In the genomic region with DNA sequence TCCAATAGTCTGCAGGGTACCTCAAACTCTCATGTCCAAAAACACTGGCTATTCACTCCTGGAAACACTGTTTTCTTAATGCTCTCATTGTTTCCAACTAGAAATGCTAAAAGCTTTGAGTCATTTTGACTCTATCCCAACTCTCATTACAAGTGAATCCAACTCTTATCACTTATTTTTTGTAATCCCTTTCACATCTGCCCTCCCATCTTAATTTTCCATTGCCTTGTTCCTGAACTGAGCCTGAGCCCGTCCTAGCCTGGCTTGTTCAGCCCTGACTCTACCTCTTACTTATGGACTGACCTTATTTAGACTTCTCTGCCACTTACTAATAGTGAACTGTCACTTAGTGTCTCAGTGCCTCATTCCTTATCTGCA, we compare ENCODE assay signal across 12 cellular contexts. TPM values are rescaled to one million over a fixed set of nuclear protein-coding genes. Genes with fewer than 3 reads are reported as not detected.
DNase-seq lines count a peak whose midpoint lies in the region; ATAC-seq and TF ChIP-seq lines count a peak whose summit lies in the region.
"Had no signal": no experiment of that assay in that cellular context is flagged by ENCODE, and none has a peak within 500 bp of the region (broad histone marks: within the 10 kb centered on the region; RNA-seq: fewer than 3 reads in every experiment).

No MANE protein-coding gene starts in this region.

- H3K27me3 ChIP-seq in Loucy (ENCODE audit: insufficient read depth, low read length, poor library complexity, severe bottlenecking) (no peaks in the 10 kb centered on the region), duodenal mucosa (ENCODE audit: control insufficient read depth in 1 of 2, insufficient read depth in 2 of 2, low read length in 2 of 2) (no peaks in the 10 kb centered on the region), lower lobe of right lung (ENCODE audit: low read depth) (no peaks in the 10 kb centered on the region), thyroid gland (no peaks in the 10 kb centered on the region), Caco-2 (replicated peaks; ENCODE audit: control insufficient read depth, insufficient read depth, low read length) (no peaks in the 10 kb centered on the region)
- H3K27me3 ChIP-seq: adrenal gland, neutrophil had no signal

- CTCF ChIA-PET in Caco-2 (lab: Charles Lee) = no interaction called here

- no peak overlapping the region for H3K27ac Mint-ChIP-seq in Caco-2 (ENCODE audit: unreplicated experiment)
- no peak overlapping the region for H3K27ac Mint-ChIP-seq in natural killer cell treated with Interleukin-12 subunit alpha and Interleukin-12 subunit beta and Interleukin-15 and Interleukin-18, amount 100 ng/mL, for 72 hours
- H3K27ac Mint-ChIP-seq: immature natural killer cell had no signal

- WGBS in thyroid gland, 2 donors = 56 to 70% methylated on average over 1 of the region's 1 CpG

- no peaks in the 10 kb centered on the region for H3K36me3 ChIP-seq in Loucy (ENCODE audit: insufficient read depth, low read length)
- H3K36me3 ChIP-seq in duodenal mucosa (ENCODE audit: control insufficient read depth in 1 of 2, insufficient read depth in 2 of 2, low read length in 2 of 2) = no peaks in the 10 kb centered on the region
- no peaks in the 10 kb centered on the region for H3K36me3 ChIP-seq in lower lobe of right lung
- H3K36me3 ChIP-seq in thyroid gland = no peaks in the 10 kb centered on the region
- H3K36me3 ChIP-seq in Caco-2 (ENCODE audit: control insufficient read depth, insufficient read depth, low read length) = no peaks in the 10 kb centered on the region
- H3K36me3 ChIP-seq: adrenal gland, neutrophil had no signal

- intact Hi-C loops in lower lobe of right lung (cut with DNase I) = no loop called here
- intact Hi-C loops in thyroid gland (cut with DNase I) = no loop called here
- intact Hi-C loops in Caco-2 (cut with micrococcal nuclease; ENCODE audit: unreplicated experiment) = no loop called here

- DNase-seq in lower lobe of right lung (no peak), thyroid gland (no peak), NCI-H1436 treated with DMSO at 0.1 percent for 48 hours (lab: John Stamatoyannopoulos, UW) (no peak), Caco-2 (no peak)
- no peak for DNase-seq in natural killer cell treated with Interleukin-12 subunit alpha and Interleukin-12 subunit beta and Interleukin-15 and Interleukin-18, amount 100 ng/mL, for 72 hours (ENCODE audit: low spot score)
- DNase-seq: activated T-cell treated with anti-CD3 and anti-CD28 coated beads for 4 hours, immature natural killer cell had no signal

- H4K20me1 ChIP-seq in Loucy (ENCODE audit: insufficient read depth, low read length, poor library complexity, severe bottlenecking) = no peaks in the 10 kb centered on the region

- no TSS peak for BruUV-seq in Caco-2 (replicated peaks; lab: Mats Ljungman, UMichigan)

- H3K4me3 Mint-ChIP-seq in Caco-2 (ENCODE audit: unreplicated experiment) = no peak overlapping the region
- no peak overlapping the region for H3K4me3 Mint-ChIP-seq in natural killer cell treated with Interleukin-12 subunit alpha and Interleukin-12 subunit beta and Interleukin-15 and Interleukin-18, amount 100 ng/mL, for 72 hours
- H3K4me3 Mint-ChIP-seq: immature natural killer cell had no signal

- TF ChIP-seq POLR2A in thyroid gland (IDR thresholded peaks at IDR 0.05) = no peak

- H3K27ac ChIP-seq in duodenal mucosa (ENCODE audit: low read depth, low read length) (peak overlapping the region; percentile 24), lower lobe of right lung (peak overlapping the region; percentile 73), thyroid gland (peak overlapping the region; percentile 94 to 98 (median 96))
- H3K27ac ChIP-seq: neutrophil had no signal

- no peaks in the 10 kb centered on the region for H3K9me3 ChIP-seq in Loucy (ENCODE audit: insufficient read depth, low read depth, low read length)
- H3K9me3 ChIP-seq in duodenal mucosa (ENCODE audit: control insufficient read depth in 1 of 2, low read length in 2 of 2) = no peaks in the 10 kb centered on the region
- H3K9me3 ChIP-seq in lower lobe of right lung = no peaks in the 10 kb centered on the region
- no peaks in the 10 kb centered on the region for H3K9me3 ChIP-seq in thyroid gland
- H3K9me3 ChIP-seq in Caco-2 = no peaks in the 10 kb centered on the region
- H3K9me3 ChIP-seq: adrenal gland, neutrophil had no signal

- no peaks in the 10 kb centered on the region for H3F3A ChIP-seq in Loucy (ENCODE audit: low read depth)

- TF ChIP-seq CTCF in Loucy (conservative IDR thresholded peaks at IDR 0.05; ENCODE audit: low read length) = no peak
- no peak for TF ChIP-seq CTCF in lower lobe of right lung (IDR thresholded peaks at IDR 0.05)
- TF ChIP-seq CTCF in thyroid gland (IDR thresholded peaks at IDR 0.05) = no peak
- no peak for TF ChIP-seq CTCF in Caco-2 (IDR thresholded peaks at IDR 0.05; ENCODE audit: insufficient read depth in 1 of 2, low read depth in 1 of 2, low read length in 1 of 2, severe bottlenecking in 1 of 2, unreplicated experiment in 1 of 2)

- H3K4me1 ChIP-seq in Loucy (ENCODE audit: insufficient read depth, low read length, poor library complexity, severe bottlenecking) (no peaks in the 10 kb centered on the region), duodenal mucosa (ENCODE audit: control insufficient read depth in 1 of 2, insufficient read depth in 2 of 2, low read length in 2 of 2) (peaks cover 0 to 3% of the 10 kb centered on the region in 2 donors), lower lobe of right lung (peaks cover 64% of the 10 kb centered on the region), thyroid gland (peaks cover 87 to 89% of the 10 kb centered on the region in 2 donors), Caco-2 (0 out of 2 replicates have a peak, but pooled peaks cover 7% of the 10 kb centered on the region)

- H3K36me3 Mint-ChIP-seq in Caco-2 (ENCODE audit: insufficient read depth, unreplicated experiment) = no peaks in the 10 kb centered on the region
- H3K36me3 Mint-ChIP-seq in natural killer cell treated with Interleukin-12 subunit alpha and Interleukin-12 subunit beta and Interleukin-15 and Interleukin-18, amount 100 ng/mL, for 72 hours = no peaks in the 10 kb centered on the region
- H3K36me3 Mint-ChIP-seq: immature natural killer cell had no signal

- H3K4me3 ChIP-seq in Loucy (ENCODE audit: low read length, poor library complexity, severe bottlenecking) (no peak overlapping the region), duodenal mucosa (ENCODE audit: low read depth in 1 of 2, low read length in 2 of 2) (no peak overlapping the region), lower lobe of right lung (no peak overlapping the region), thyroid gland (replicated peaks in 1 of 3) (no peak overlapping the region), Caco-2 (ENCODE audit: low read depth, low read length) (no peak overlapping the region)
- H3K4me3 ChIP-seq: adrenal gland had no signal

- ATAC-seq in lower lobe of right lung (no peak), HG03439 (IDR thresholded peaks at IDR 0.05; ENCODE audit: unreplicated experiment) (no peak)
- ATAC-seq in natural killer cell treated with Interleukin-12 subunit alpha and Interleukin-12 subunit beta and Interleukin-15 and Interleukin-18, amount 100 ng/mL, for 72 hours = no peak

- no peaks in the 10 kb centered on the region for H3K79me2 ChIP-seq in Loucy (ENCODE audit: insufficient read depth, low read length)

- H2AFZ ChIP-seq in Loucy (ENCODE audit: low read length) = peak overlapping the region; percentile 18; the same call in 1 of the 2 replicates

- H3K9me2 ChIP-seq in Loucy (replicated peaks; ENCODE audit: low read depth, low read length) = no peaks in the 10 kb centered on the region

- H3K27me3 Mint-ChIP-seq in Caco-2 (ENCODE audit: insufficient read depth, unreplicated experiment) = no peaks in the 10 kb centered on the region
- H3K27me3 Mint-ChIP-seq in natural killer cell treated with Interleukin-12 subunit alpha and Interleukin-12 subunit beta and Interleukin-15 and Interleukin-18, amount 100 ng/mL, for 72 hours = peaks cover 30% of the 10 kb centered on the region in 2 donors

- H3K9me3 Mint-ChIP-seq in Caco-2 (ENCODE audit: unreplicated experiment) = no peaks in the 10 kb centered on the region
- H3K9me3 Mint-ChIP-seq in natural killer cell treated with Interleukin-12 subunit alpha and Interleukin-12 subunit beta and Interleukin-15 and Interleukin-18, amount 100 ng/mL, for 72 hours = no peaks in the 10 kb centered on the region
- H3K9me3 Mint-ChIP-seq: immature natural killer cell had no signal

- POLR2A ChIA-PET in Caco-2 (lab: Charles Lee) = no interaction called here

- H3K9ac ChIP-seq in Loucy (ENCODE audit: low read depth, low read length, poor library complexity, severe bottlenecking) (no peak overlapping the region), duodenal mucosa (ENCODE audit: low read depth in 1 of 2, low read length in 2 of 2) (no peak overlapping the region)

- peaks cover 22% of the 10 kb centered on the region for H3K4me1 Mint-ChIP-seq in Caco-2 (ENCODE audit: low read depth, unreplicated experiment)
- H3K4me1 Mint-ChIP-seq in natural killer cell treated with Interleukin-12 subunit alpha and Interleukin-12 subunit beta and Interleukin-15 and Interleukin-18, amount 100 ng/mL, for 72 hours (ENCODE audit: low read depth in 2 of 2) = no peaks in the 10 kb centered on the region
- H3K4me1 Mint-ChIP-seq: immature natural killer cell had no signal

- no peak overlapping the region for H3K4me2 ChIP-seq in Loucy (ENCODE audit: low read depth, low read length, poor library complexity, severe bottlenecking)

RNA-seq across cellular contexts. Expression of gene SLC16A12, which starts 56.7 kb away (rescaled TPM):
- total RNA-seq in lower lobe of right lung (1.0 TPM), thyroid gland (100 to 1,000 TPM in 1 of 4 donors, 10 to 100 TPM in 3; 25.4 to 137 (median 35.3) TPM), Caco-2 (2022) (not detected in 2 replicates)
- not detected for total RNA-seq in natural killer cell treated with Interleukin-12 subunit alpha and Interleukin-12 subunit beta and Interleukin-15 and Interleukin-18, amount 100 ng/mL, for 72 hours

Comparison
In these comparisons a context has a peak if more than half of its experiments do, and no peak if none do; other contexts are left out.
1. H3K27ac ChIP-seq: peak in every context shown above with its lines; median percentile 96 in thyroid gland; 73 in lower lobe of right lung; 24 in duodenal mucosa.
2. RNA of gene SLC16A12, which starts 56.7 kb away (total RNA-seq): 25.4 to 137 TPM in thyroid gland; 1.0 TPM in lower lobe of right lung (single experiment), not detected in Caco-2 and not detected in natural killer cell treated with Interleukin-12 subunit alpha and Interleukin-12 subunit beta and Interleukin-15 and Interleukin-18, amount 100 ng/mL, for 72 hours; every median in the first group is over 10 times any median in the second.